9 cellular contexts compared by ENCODE assay signal in genomic region chr16:89565256-89565505, GRCh38. TPM values are rescaled to one million over a fixed set of nuclear protein-coding genes. Genes with fewer than 3 reads are reported as not detected.
A peak's percentile ranks its signal among the peaks of the same experiment; 100 is the strongest.
DNase-seq lines count a peak whose midpoint lies in the region; ATAC-seq and TF ChIP-seq lines count a peak whose summit lies in the region.
"Had no signal": no experiment of that assay in that cellular context is flagged by ENCODE, and none has a peak within 500 bp of the region (broad histone marks: within the 10 kb centered on the region; RNA-seq: fewer than 3 reads in every experiment).

No MANE protein-coding gene starts in this region.

- peak overlapping the region; percentile 97 for H3K4me3 Mint-ChIP-seq in activated T-cell treated with anti-CD3 and anti-CD28 coated beads, Interleukin-2, amount 50 U/mL, for 24 hours
- H3K4me3 Mint-ChIP-seq in stimulated activated memory B cell treated with anti-CD40 and anti-IgM and Interleukin-4, amounts not matched to agents 10 μg/mL and 1 μg/mL and 100 μg/mL, for 72 hours = peak overlapping the region; percentile 53

- peak; percentile 12 for ATAC-seq in SK-N-SH treated with all-trans-retinoic acid at 6 μM for 48 hours
- peak; percentile 32 for ATAC-seq in esophagus mucosa
- ATAC-seq in stimulated activated memory B cell treated with anti-CD40 and anti-IgM and Interleukin-4, amounts not matched to agents 10 μg/mL and 1 μg/mL and 100 μg/mL, for 72 hours = no peak
- ATAC-seq in GM18861 (IDR thresholded peaks at IDR 0.05; ENCODE audit: unreplicated experiment) = no peak

- H3K27me3 Mint-ChIP-seq in activated T-cell treated with anti-CD3 and anti-CD28 coated beads, Interleukin-2, amount 50 U/mL, for 24 hours = no peaks in the 10 kb centered on the region
- peaks cover 14% of the 10 kb centered on the region for H3K27me3 Mint-ChIP-seq in stimulated activated memory B cell treated with anti-CD40 and anti-IgM and Interleukin-4, amounts not matched to agents 10 μg/mL and 1 μg/mL and 100 μg/mL, for 72 hours

- peaks cover 47% of the 10 kb centered on the region for H3K4me1 Mint-ChIP-seq in activated T-cell treated with anti-CD3 and anti-CD28 coated beads, Interleukin-2, amount 50 U/mL, for 24 hours (ENCODE audit: low read depth)
- peaks cover 54% of the 10 kb centered on the region for H3K4me1 Mint-ChIP-seq in stimulated activated memory B cell treated with anti-CD40 and anti-IgM and Interleukin-4, amounts not matched to agents 10 μg/mL and 1 μg/mL and 100 μg/mL, for 72 hours

- peak overlapping the region; percentile 96 for H3K27ac Mint-ChIP-seq in activated T-cell treated with anti-CD3 and anti-CD28 coated beads, Interleukin-2, amount 50 U/mL, for 24 hours
- peak overlapping the region; percentile 72 for H3K27ac Mint-ChIP-seq in stimulated activated memory B cell treated with anti-CD40 and anti-IgM and Interleukin-4, amounts not matched to agents 10 μg/mL and 1 μg/mL and 100 μg/mL, for 72 hours

- DNase-seq in activated T-cell treated with anti-CD3 and anti-CD28 coated beads, Interleukin-2, amount 50 U/mL, for 24 hours = no peak
- DNase-seq in activated T-cell treated with anti-CD3 and anti-CD28 coated beads, Interleukin-2, amount 50 U/mL, for 1 hour = no peak
- DNase-seq in GM19238 (ENCODE audit: insufficient read length, low spot score) = no peak
- no peak for DNase-seq in NOMO-1 treated with dmso at 0.1 percent for 144 hours (lab: John Stamatoyannopoulos, UW; ENCODE audit: unreplicated experiment)
- DNase-seq: cortex of kidney had no signal

- H3K9me3 Mint-ChIP-seq in activated T-cell treated with anti-CD3 and anti-CD28 coated beads, Interleukin-2, amount 50 U/mL, for 24 hours = no peaks in the 10 kb centered on the region
- H3K9me3 Mint-ChIP-seq in stimulated activated memory B cell treated with anti-CD40 and anti-IgM and Interleukin-4, amounts not matched to agents 10 μg/mL and 1 μg/mL and 100 μg/mL, for 72 hours = no peaks in the 10 kb centered on the region

- peaks cover 56% of the 10 kb centered on the region for H3K36me3 Mint-ChIP-seq in activated T-cell treated with anti-CD3 and anti-CD28 coated beads, Interleukin-2, amount 50 U/mL, for 24 hours (ENCODE audit: low read depth)
- H3K36me3 Mint-ChIP-seq in stimulated activated memory B cell treated with anti-CD40 and anti-IgM and Interleukin-4, amounts not matched to agents 10 μg/mL and 1 μg/mL and 100 μg/mL, for 72 hours = peaks cover 40% of the 10 kb centered on the region

TF ChIP-seq in SK-N-SH treated with all-trans-retinoic acid at 6 μM for 48 hours, 23 proteins besides CTCF, POLR2A, EP300 and RAD21:
- TF ChIP-seq CREB5 (CRISPR knock-in tag; IDR thresholded peaks at IDR 0.05; ENCODE audit: low read depth) (no peak), ESRRG (CRISPR knock-in tag; IDR thresholded peaks at IDR 0.05) (no peak), ZNF8 (CRISPR knock-in tag; IDR thresholded peaks at IDR 0.05) (no peak), OSR1 (CRISPR knock-in tag; IDR thresholded peaks at IDR 0.05) (no peak), GLIS3 (CRISPR knock-in tag; IDR thresholded peaks at IDR 0.05) (no peak), PPARA (CRISPR knock-in tag; IDR thresholded peaks at IDR 0.05; ENCODE audit: borderline replicate concordance) (no peak), ZNF565 (CRISPR knock-in tag; conservative IDR thresholded peaks at IDR 0.05; ENCODE audit: low read depth) (no peak)

RNA-seq across cellular contexts. Expression of gene RPL13, which starts 4.7 kb away (rescaled TPM):
- total RNA-seq in esophagus mucosa = 2,146 TPM

RNA-seq across cellular contexts. Expression of gene CPNE7, which starts 10.4 kb away (rescaled TPM):
- 1.0 TPM for total RNA-seq in esophagus mucosa

RNA-seq across cellular contexts. Expression of gene DPEP1, which starts 48.3 kb away (rescaled TPM):
- total RNA-seq in esophagus mucosa = not detected

RNA-seq across cellular contexts. Expression of gene SPG7, which starts 57.0 kb away (rescaled TPM):
- 48.0 TPM for total RNA-seq in esophagus mucosa

Comparison
In these comparisons a context has a peak if more than half of its experiments do, and no peak if none do; other contexts are left out.
1. ATAC-seq: peak in SK-N-SH treated with all-trans-retinoic acid at 6 μM for 48 hours (single experiment) and esophagus mucosa (single experiment); none in stimulated activated memory B cell treated with anti-CD40 and anti-IgM and Interleukin-4, amounts not matched to agents 10 μg/mL and 1 μg/mL and 100 μg/mL, for 72 hours (single experiment) and GM18861 (single experiment).